In genomic region chr4:152364883-152365282, GRCh38 we compare ENCODE assay signal across 22 cellular contexts.
DNase-seq lines count a peak whose midpoint lies in the region; ATAC-seq, FAIRE-seq and TF ChIP-seq lines count a peak whose summit lies in the region.
"Had no signal": no experiment of that assay in that cellular context is flagged by ENCODE, and none has a peak within 500 bp of the region (broad histone marks: within the 10 kb centered on the region; RNA-seq: fewer than 3 reads in every experiment).

No MANE protein-coding gene starts in this region.

- H3K4me3 Mint-ChIP-seq in immature natural killer cell, result peak overlapping the region in 1 of 5 donors; percentile 48
- no peak overlapping the region for H3K4me3 Mint-ChIP-seq in stimulated activated memory B cell treated with anti-CD40 and anti-IgM and Interleukin-4, amounts not matched to agents 10 μg/mL and 1 μg/mL and 100 μg/mL, for 72 hours

- H3K36me3 ChIP-seq in transverse colon, result no peaks in the 10 kb centered on the region
- H3K36me3 ChIP-seq: HAP-1, Peyer's patch had no signal

- FAIRE-seq in H54 (lab: Jason Lieb, UNC), result no peak

- H3K9me3 Mint-ChIP-seq in immature natural killer cell, result no peaks in the 10 kb centered on the region
- peaks cover 3% of the 10 kb centered on the region for H3K9me3 Mint-ChIP-seq in stimulated activated memory B cell treated with anti-CD40 and anti-IgM and Interleukin-4, amounts not matched to agents 10 μg/mL and 1 μg/mL and 100 μg/mL, for 72 hours

- H3K9me3 ChIP-seq in transverse colon, result no peaks in the 10 kb centered on the region
- H3K9me3 ChIP-seq: HAP-1, Peyer's patch had no signal

- no peaks in the 10 kb centered on the region for H3K4me1 ChIP-seq in transverse colon
- H3K4me1 ChIP-seq: BLaER1, HAP-1, Peyer's patch had no signal

- no peaks in the 10 kb centered on the region for H3K27me3 ChIP-seq in transverse colon
- H3K27me3 ChIP-seq: BLaER1, Peyer's patch had no signal

- peaks cover 0 to 15% (median 3%) of the 10 kb centered on the region in 3 donors for H3K36me3 Mint-ChIP-seq in immature natural killer cell
- peaks cover 19% of the 10 kb centered on the region for H3K36me3 Mint-ChIP-seq in stimulated activated memory B cell treated with anti-CD40 and anti-IgM and Interleukin-4, amounts not matched to agents 10 μg/mL and 1 μg/mL and 100 μg/mL, for 72 hours

- no peak overlapping the region for H3K4me3 ChIP-seq in transverse colon
- H3K4me3 ChIP-seq: BLaER1, HAP-1, Peyer's patch had no signal

- H3K27ac Mint-ChIP-seq in immature natural killer cell, result peak overlapping the region; percentile 1 to 43 (median 12)
- H3K27ac Mint-ChIP-seq in stimulated activated memory B cell treated with anti-CD40 and anti-IgM and Interleukin-4, amounts not matched to agents 10 μg/mL and 1 μg/mL and 100 μg/mL, for 72 hours, result peak overlapping the region; percentile 2

- TF ChIP-seq CTCF in transverse colon (IDR thresholded peaks at IDR 0.05), result no peak

- DNase-seq in immature natural killer cell (no peak), transverse colon (no peak), H54 (ENCODE audit: insufficient read length, low spot score) (no peak)
- DNase-seq: ACHN; CD4-positive, alpha-beta memory T cell; DND-41; NCI-H1105; NCI-H2081; NCI-H2171; NCI-H345; NCI-H524; NCI-H774; Peyer's patch had no signal

- intact Hi-C loops in transverse colon (cut with DNase I; ENCODE audit: low total_unique reads), result no loop called here

- 83 to 87% methylated on average over 3 of the region's 3 CpGs for WGBS in transverse colon (ENCODE audit: low coverage in 1 of 2), 2 donors

- no peaks in the 10 kb centered on the region for H3K27me3 Mint-ChIP-seq in immature natural killer cell (ENCODE audit: low read depth in 3 of 3)
- no peaks in the 10 kb centered on the region for H3K27me3 Mint-ChIP-seq in stimulated activated memory B cell treated with anti-CD40 and anti-IgM and Interleukin-4, amounts not matched to agents 10 μg/mL and 1 μg/mL and 100 μg/mL, for 72 hours
- H3K27me3 Mint-ChIP-seq: CD4-positive, alpha-beta memory T cell had no signal

- H3K27ac ChIP-seq in transverse colon, result no peak overlapping the region
- H3K27ac ChIP-seq: BLaER1, KMS-11, Peyer's patch had no signal

- TF ChIP-seq POLR2A in transverse colon (IDR thresholded peaks at IDR 0.05) (no peak), H54 (IDR thresholded peaks at IDR 0.05; ENCODE audit: low read depth, low read length) (no peak)

- no peak for TF ChIP-seq EP300 in transverse colon (IDR thresholded peaks at IDR 0.05; ENCODE audit: low read depth)

- in situ Hi-C loops in transverse colon (cut with MboI; ENCODE audit: low pct_ligation_motif_present in 1 of 4, low pct_unique_long_range_greater_than_20kb in 1 of 4, low sequenced_read_pairs in 3 of 4), result no loop called here

- peaks cover 23 to 38% of the 10 kb centered on the region in 2 donors for H3K4me1 Mint-ChIP-seq in immature natural killer cell
- H3K4me1 Mint-ChIP-seq in stimulated activated memory B cell treated with anti-CD40 and anti-IgM and Interleukin-4, amounts not matched to agents 10 μg/mL and 1 μg/mL and 100 μg/mL, for 72 hours, result peaks cover 22% of the 10 kb centered on the region

- ATAC-seq in HG02610 (IDR thresholded peaks at IDR 0.05; ENCODE audit: unreplicated experiment) (peak; percentile 43), HG03442 (IDR thresholded peaks at IDR 0.05; ENCODE audit: unreplicated experiment) (peak; percentile 49), HG03280 (IDR thresholded peaks at IDR 0.05; ENCODE audit: unreplicated experiment) (no peak), GM18907 (IDR thresholded peaks at IDR 0.05; ENCODE audit: unreplicated experiment) (no peak)
- ATAC-seq in stimulated activated memory B cell treated with anti-CD40 and anti-IgM and Interleukin-4, amounts not matched to agents 10 μg/mL and 1 μg/mL and 100 μg/mL, for 72 hours, result no peak
- ATAC-seq: SK-N-SH treated with all-trans-retinoic acid at 6 μM for 48 hours had no signal

Comparison
In these comparisons a context has a peak if more than half of its experiments do, and no peak if none do; other contexts are left out.
1. ATAC-seq: peak in HG02610 (single experiment) and HG03442 (single experiment); none in stimulated activated memory B cell treated with anti-CD40 and anti-IgM and Interleukin-4, amounts not matched to agents 10 μg/mL and 1 μg/mL and 100 μg/mL, for 72 hours (single experiment), HG03280 (single experiment) and GM18907 (single experiment).